Comparison of ENCODE assay signal across 8 cellular contexts in genomic region chr4:73434311-73434710, GRCh38. TPM values are rescaled to one million over a fixed set of nuclear protein-coding genes. Genes with fewer than 3 reads are reported as not detected.
DNase-seq lines count a peak whose midpoint lies in the region; ATAC-seq and TF ChIP-seq lines count a peak whose summit lies in the region.

No MANE protein-coding gene starts in this region.

- H3K27ac ChIP-seq in cardiac muscle cell, result no peak overlapping the region
- H3K27ac ChIP-seq in right cardiac atrium (ENCODE audit: low read length), result no peak overlapping the region

- H3K27me3 ChIP-seq in cardiac muscle cell, result no peaks in the 10 kb centered on the region
- H3K27me3 ChIP-seq in right cardiac atrium (ENCODE audit: control insufficient read depth, insufficient read depth), result no peaks in the 10 kb centered on the region

- H3K27me3 Mint-ChIP-seq in chondrocyte (ENCODE audit: low read depth), result peaks cover 44% of the 10 kb centered on the region
- H3K27me3 Mint-ChIP-seq in type B pancreatic cell, result peaks cover 3% of the 10 kb centered on the region
- no peaks in the 10 kb centered on the region for H3K27me3 Mint-ChIP-seq in activated T-cell treated with anti-CD3 and anti-CD28 coated beads, Interleukin-2, amount 50 U/mL, for 24 hours

- H3K4me3 ChIP-seq in cardiac muscle cell (no peak overlapping the region), right cardiac atrium (ENCODE audit: low read length) (no peak overlapping the region)

- TF ChIP-seq CTCF in cardiac muscle cell (IDR thresholded peaks at IDR 0.05; ENCODE audit: low read depth, low read length) (peak; percentile 56), chondrocyte (IDR thresholded peaks at IDR 0.05) (peak; percentile 77), type B pancreatic cell (conservative IDR thresholded peaks at IDR 0.05) (peak; percentile 69)

- H3K9me3 ChIP-seq in cardiac muscle cell (ENCODE audit: low read depth) (no peaks in the 10 kb centered on the region), right cardiac atrium (ENCODE audit: control insufficient read depth, low read length) (no peaks in the 10 kb centered on the region)

- no peaks in the 10 kb centered on the region for H3K4me1 ChIP-seq in cardiac muscle cell (ENCODE audit: low read depth)
- H3K4me1 ChIP-seq in right cardiac atrium (ENCODE audit: control insufficient read depth, insufficient read depth, low read length), result no peaks in the 10 kb centered on the region

- H3K36me3 ChIP-seq in cardiac muscle cell, result no peaks in the 10 kb centered on the region

- WGBS in right cardiac atrium, result 41% methylated on average over 3 of the region's 3 CpGs

- DNase-seq in cardiac muscle cell (ENCODE audit: low read depth in 1 of 2, low spot score in 1 of 2) (peak; percentile 16 to 21), right cardiac atrium (no peak), chondrocyte (ENCODE audit: low spot score) (no peak), type B pancreatic cell (ENCODE audit: extremely low spot score, unreplicated experiment) (no peak), nucleus accumbens (lab: John Stamatoyannopoulos, UW) (no peak), 8988T (no peak)
- no peak for DNase-seq in activated T-cell treated with anti-CD3 and anti-CD28 coated beads, Interleukin-2, amount 50 U/mL, for 24 hours

- H3K9me3 Mint-ChIP-seq in chondrocyte (ENCODE audit: low read depth) (no peaks in the 10 kb centered on the region), type B pancreatic cell (no peaks in the 10 kb centered on the region)
- no peaks in the 10 kb centered on the region for H3K9me3 Mint-ChIP-seq in activated T-cell treated with anti-CD3 and anti-CD28 coated beads, Interleukin-2, amount 50 U/mL, for 24 hours

- ATAC-seq in right cardiac atrium, result no peak
- ATAC-seq in HG03565 (IDR thresholded peaks at IDR 0.05; ENCODE audit: unreplicated experiment), result peak; percentile 75

- H3K27ac Mint-ChIP-seq in chondrocyte (ENCODE audit: unreplicated experiment) (no peak overlapping the region), type B pancreatic cell (no peak overlapping the region)
- no peak overlapping the region for H3K27ac Mint-ChIP-seq in activated T-cell treated with anti-CD3 and anti-CD28 coated beads, Interleukin-2, amount 50 U/mL, for 24 hours

- intact Hi-C loops in right cardiac atrium (cut with DNase I), result no loop called here

- no peak overlapping the region for H3K4me3 Mint-ChIP-seq in chondrocyte (ENCODE audit: unreplicated experiment)
- no peak overlapping the region for H3K4me3 Mint-ChIP-seq in type B pancreatic cell
- no peak overlapping the region for H3K4me3 Mint-ChIP-seq in activated T-cell treated with anti-CD3 and anti-CD28 coated beads, Interleukin-2, amount 50 U/mL, for 24 hours

- H3K36me3 Mint-ChIP-seq in chondrocyte (ENCODE audit: low read depth) (no peaks in the 10 kb centered on the region), type B pancreatic cell (no peaks in the 10 kb centered on the region)
- H3K36me3 Mint-ChIP-seq in activated T-cell treated with anti-CD3 and anti-CD28 coated beads, Interleukin-2, amount 50 U/mL, for 24 hours (ENCODE audit: low read depth), result no peaks in the 10 kb centered on the region

- H3K4me1 Mint-ChIP-seq in chondrocyte (ENCODE audit: low read depth) (no peaks in the 10 kb centered on the region), type B pancreatic cell (ENCODE audit: unreplicated experiment) (no peaks in the 10 kb centered on the region)
- H3K4me1 Mint-ChIP-seq in activated T-cell treated with anti-CD3 and anti-CD28 coated beads, Interleukin-2, amount 50 U/mL, for 24 hours (ENCODE audit: low read depth), result no peaks in the 10 kb centered on the region

RNA-seq across cellular contexts. Expression of gene AFP, which starts 1.7 kb away (rescaled TPM):
- 0.67 and 0.77 TPM in 2 replicates for total RNA-seq in cardiac muscle cell
- polyA plus RNA-seq in cardiac muscle cell, result 9.1 TPM in 1 of 2 replicates, not detected in the other
- total RNA-seq in right cardiac atrium, result not detected
- polyA plus RNA-seq in right cardiac atrium, result not detected
- total RNA-seq in chondrocyte, result 1.3 TPM in 1 of 3 replicates, not detected in the others
- 67.6 and 532 TPM in 2 replicates for total RNA-seq in type B pancreatic cell (ENCODE audit: low replicate concordance)

RNA-seq across cellular contexts. Expression of gene ALB, which starts 30.2 kb away (rescaled TPM):
- total RNA-seq in cardiac muscle cell, result 1.5 and 2.3 TPM in 2 replicates
- polyA plus RNA-seq in cardiac muscle cell, result 3.1 and 5.4 TPM in 2 replicates
- total RNA-seq in right cardiac atrium, result 1 to 10 TPM in 1 of 4 donors, not detected in 3; 9.6 TPM
- 0.81 TPM for polyA plus RNA-seq in right cardiac atrium
- not detected in 3 replicates for total RNA-seq in chondrocyte
- total RNA-seq in type B pancreatic cell (ENCODE audit: low replicate concordance), result 113 and 196 TPM in 2 replicates

RNA-seq across cellular contexts. Expression of gene AFM, which starts 47.2 kb away (rescaled TPM):
- total RNA-seq in cardiac muscle cell (not detected in 2 replicates), right cardiac atrium (not detected), chondrocyte (not detected in 3 replicates), type B pancreatic cell (ENCODE audit: low replicate concordance) (2.9 TPM in 2 replicates)
- polyA plus RNA-seq in cardiac muscle cell (0.06 TPM in 1 of 2 replicates, not detected in the other), right cardiac atrium (not detected)

Comparison
In these comparisons a context has a peak if more than half of its experiments do, and no peak if none do; other contexts are left out.
1. DNase-seq: peak in cardiac muscle cell (2 of 2); none in right cardiac atrium (0 of 3), chondrocyte (single experiment), type B pancreatic cell (single experiment), nucleus accumbens (0 of 56), activated T-cell treated with anti-CD3 and anti-CD28 coated beads, Interleukin-2, amount 50 U/mL, for 24 hours (single experiment) and 8988T (single experiment).
2. RNA of gene AFP, which starts 1.7 kb away (total RNA-seq): 67.6 to 532 TPM in type B pancreatic cell; 0.67 to 0.77 TPM in cardiac muscle cell, not detected in right cardiac atrium and 1.3 TPM in chondrocyte; every median in the first group is over 10 times any median in the second.
3. RNA of gene ALB, which starts 30.2 kb away (total RNA-seq): 113 to 196 TPM in type B pancreatic cell; 1.5 to 2.3 TPM in cardiac muscle cell, 9.6 TPM in right cardiac atrium and not detected in chondrocyte; every median in the first group is over 10 times any median in the second.
4. Peak in every context shown above with its lines, with median percentiles within 50 percentile points of each other: CTCF ChIP-seq.